In the genomic region with DNA sequence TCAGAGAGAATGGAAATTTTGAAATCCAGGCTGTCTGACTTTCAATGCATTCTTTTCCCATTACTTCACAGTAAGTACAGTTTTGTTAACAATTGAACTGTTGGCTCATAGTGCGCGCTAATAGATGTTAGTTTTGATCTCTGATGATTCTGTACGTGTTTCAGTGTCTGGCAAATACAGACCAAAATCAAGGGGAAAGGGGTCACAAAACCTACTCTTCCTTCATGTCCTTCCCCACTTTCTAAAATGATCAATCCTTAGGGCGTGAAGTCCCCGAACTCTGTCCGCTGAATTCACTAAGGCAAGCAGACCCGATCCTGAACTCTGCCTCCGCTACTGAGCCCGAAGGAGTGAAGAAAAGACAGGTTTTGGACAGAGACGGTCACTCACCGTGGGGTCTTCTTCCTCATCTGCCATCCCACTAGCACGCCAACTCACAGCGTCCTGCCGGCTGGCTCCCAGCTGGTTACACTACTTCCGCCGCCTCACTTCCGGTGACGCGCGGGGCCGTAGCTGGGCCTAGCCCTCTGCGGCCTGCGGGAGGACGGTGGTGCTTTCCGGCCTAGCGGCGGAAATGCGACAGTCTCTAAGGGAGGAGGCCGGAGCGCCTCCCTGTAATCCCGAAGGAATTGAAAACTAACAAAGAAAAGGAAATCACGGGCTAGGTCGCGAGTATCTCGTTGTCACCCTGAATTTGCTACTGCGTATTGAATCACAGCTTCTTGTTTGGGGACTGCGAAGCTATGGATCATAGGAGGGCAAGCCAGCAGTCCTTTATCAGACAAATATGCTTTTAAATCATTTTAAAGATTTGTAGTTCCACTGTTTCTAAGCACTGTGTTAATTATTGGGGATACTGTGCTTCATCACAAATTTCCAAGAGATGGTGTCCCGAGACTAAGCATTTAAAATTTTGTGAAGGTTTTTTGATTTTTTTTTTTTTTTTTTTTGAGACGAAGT, we compare ENCODE assay signal across 1 cellular context.
A peak's percentile ranks its signal among the peaks of the same experiment; 100 is the strongest.
TF ChIP-seq lines count a peak whose summit lies in the region.

A gene with protein sequence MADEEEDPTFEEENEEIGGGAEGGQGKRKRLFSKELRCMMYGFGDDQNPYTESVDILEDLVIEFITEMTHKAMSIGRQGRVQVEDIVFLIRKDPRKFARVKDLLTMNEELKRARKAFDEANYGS (minus strand): TSS at position 473 of the 960 bp plus-strand sequence. CDS start 56 bp downstream, at position 417.

TF ChIP-seq in HepG2, 621 proteins besides CTCF, POLR2A, EP300 and RAD21 (continued from another document and continues in another):
- TF ChIP-seq ZNF629 (CRISPR knock-in tag; conservative IDR thresholded peaks at IDR 0.05): no peak
- TF ChIP-seq SP4 (CRISPR knock-in tag; IDR thresholded peaks at IDR 0.05): peak; percentile 20; the same call in 1 of the 2 replicates
- TF ChIP-seq, protein P1, sequence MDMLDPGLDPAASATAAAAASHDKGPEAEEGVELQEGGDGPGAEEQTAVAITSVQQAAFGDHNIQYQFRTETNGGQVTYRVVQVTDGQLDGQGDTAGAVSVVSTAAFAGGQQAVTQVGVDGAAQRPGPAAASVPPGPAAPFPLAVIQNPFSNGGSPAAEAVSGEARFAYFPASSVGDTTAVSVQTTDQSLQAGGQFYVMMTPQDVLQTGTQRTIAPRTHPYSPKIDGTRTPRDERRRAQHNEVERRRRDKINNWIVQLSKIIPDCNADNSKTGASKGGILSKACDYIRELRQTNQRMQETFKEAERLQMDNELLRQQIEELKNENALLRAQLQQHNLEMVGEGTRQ (IDR thresholded peaks at IDR 0.05; ENCODE audit: low read depth, low read length): no peak
- TF ChIP-seq, protein P1 (CRISPR knock-in tag; IDR thresholded peaks at IDR 0.05; ENCODE audit: borderline replicate concordance): no peak
- no peak for TF ChIP-seq CHCHD3 (CRISPR knock-in tag; IDR thresholded peaks at IDR 0.05)
- TF ChIP-seq ADNP (CRISPR knock-in tag; IDR thresholded peaks at IDR 0.05): no peak
- no peak; the same call in 1 of the 2 replicates for TF ChIP-seq NFKB2 (CRISPR knock-in tag; IDR thresholded peaks at IDR 0.05; ENCODE audit: borderline replicate concordance)
- no peak for TF ChIP-seq ZNF737 (CRISPR knock-in tag; IDR thresholded peaks at IDR 0.05; ENCODE audit: borderline replicate concordance)
- TF ChIP-seq ZNF207 (IDR thresholded peaks at IDR 0.05; ENCODE audit: borderline replicate concordance): no peak
- TF ChIP-seq POLR2AphosphoS2 (IDR thresholded peaks at IDR 0.05; ENCODE audit: low read depth, low read length): no peak
- TF ChIP-seq ZNF616 (CRISPR knock-in tag; IDR thresholded peaks at IDR 0.05; ENCODE audit: low read depth): no peak
- no peak for TF ChIP-seq THYN1 (CRISPR knock-in tag; IDR thresholded peaks at IDR 0.05; ENCODE audit: borderline replicate concordance, low read depth)
- no peak for TF ChIP-seq FIP1L1 (IDR thresholded peaks at IDR 0.05; ENCODE audit: borderline replicate concordance, insufficient read depth, low read depth, low read length)
- TF ChIP-seq SOX5 (CRISPR knock-in tag; IDR thresholded peaks at IDR 0.05; ENCODE audit: borderline replicate concordance): peak; percentile 58; the same call in 1 of the 2 replicates
- TF ChIP-seq ZNF530 (CRISPR knock-in tag; IDR thresholded peaks at IDR 0.05; ENCODE audit: low read depth): no peak
- peak; percentile 57; the same call in 1 of the 2 replicates for TF ChIP-seq ZNF143 (CRISPR knock-in tag; IDR thresholded peaks at IDR 0.05)
- peak; percentile 32; the same call in 1 of the 2 replicates for TF ChIP-seq NCOR1 (IDR thresholded peaks at IDR 0.05; ENCODE audit: borderline replicate concordance, low read length)
- peak; percentile 86 for TF ChIP-seq CHD2 (IDR thresholded peaks at IDR 0.05; ENCODE audit: low read depth, low read length)
- TF ChIP-seq ZBTB3 (CRISPR knock-in tag; IDR thresholded peaks at IDR 0.05; ENCODE audit: borderline replicate concordance, low read depth): no peak
- no peak for TF ChIP-seq ZNF570 (CRISPR knock-in tag; IDR thresholded peaks at IDR 0.05; ENCODE audit: borderline replicate concordance)
- no peak for TF ChIP-seq TSC22D2 (CRISPR knock-in tag; IDR thresholded peaks at IDR 0.05; ENCODE audit: borderline replicate concordance)
- TF ChIP-seq, protein P2, sequence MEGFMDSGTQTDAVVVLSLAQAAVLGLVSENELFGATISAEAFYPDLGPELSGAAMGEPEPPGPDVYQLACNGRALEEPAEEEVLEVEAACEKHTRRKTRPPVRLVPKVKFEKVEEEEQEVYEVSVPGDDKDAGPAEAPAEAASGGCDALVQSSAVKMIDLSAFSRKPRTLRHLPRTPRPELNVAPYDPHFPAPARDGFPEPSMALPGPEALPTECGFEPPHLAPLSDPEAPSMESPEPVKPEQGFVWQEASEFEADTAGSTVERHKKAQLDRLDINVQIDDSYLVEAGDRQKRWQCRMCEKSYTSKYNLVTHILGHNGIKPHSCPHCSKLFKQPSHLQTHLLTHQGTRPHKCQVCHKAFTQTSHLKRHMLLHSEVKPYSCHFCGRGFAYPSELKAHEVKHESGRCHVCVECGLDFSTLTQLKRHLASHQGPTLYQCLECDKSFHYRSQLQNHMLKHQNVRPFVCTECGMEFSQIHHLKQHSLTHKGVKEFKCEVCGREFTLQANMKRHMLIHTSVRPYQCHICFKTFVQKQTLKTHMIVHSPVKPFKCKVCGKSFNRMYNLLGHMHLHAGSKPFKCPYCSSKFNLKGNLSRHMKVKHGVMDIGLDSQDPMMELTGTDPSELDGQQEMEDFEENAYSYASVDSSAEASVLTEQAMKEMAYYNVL (CRISPR knock-in tag; IDR thresholded peaks at IDR 0.05; ENCODE audit: borderline replicate concordance): peak; percentile 40; the same call in 1 of the 2 replicates
- TF ChIP-seq, protein P3, sequence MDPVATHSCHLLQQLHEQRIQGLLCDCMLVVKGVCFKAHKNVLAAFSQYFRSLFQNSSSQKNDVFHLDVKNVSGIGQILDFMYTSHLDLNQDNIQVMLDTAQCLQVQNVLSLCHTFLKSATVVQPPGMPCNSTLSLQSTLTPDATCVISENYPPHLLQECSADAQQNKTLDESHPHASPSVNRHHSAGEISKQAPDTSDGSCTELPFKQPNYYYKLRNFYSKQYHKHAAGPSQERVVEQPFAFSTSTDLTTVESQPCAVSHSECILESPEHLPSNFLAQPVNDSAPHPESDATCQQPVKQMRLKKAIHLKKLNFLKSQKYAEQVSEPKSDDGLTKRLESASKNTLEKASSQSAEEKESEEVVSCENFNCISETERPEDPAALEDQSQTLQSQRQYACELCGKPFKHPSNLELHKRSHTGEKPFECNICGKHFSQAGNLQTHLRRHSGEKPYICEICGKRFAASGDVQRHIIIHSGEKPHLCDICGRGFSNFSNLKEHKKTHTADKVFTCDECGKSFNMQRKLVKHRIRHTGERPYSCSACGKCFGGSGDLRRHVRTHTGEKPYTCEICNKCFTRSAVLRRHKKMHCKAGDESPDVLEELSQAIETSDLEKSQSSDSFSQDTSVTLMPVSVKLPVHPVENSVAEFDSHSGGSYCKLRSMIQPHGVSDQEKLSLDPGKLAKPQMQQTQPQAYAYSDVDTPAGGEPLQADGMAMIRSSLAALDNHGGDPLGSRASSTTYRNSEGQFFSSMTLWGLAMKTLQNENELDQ (CRISPR knock-in tag; IDR thresholded peaks at IDR 0.05; ENCODE audit: borderline replicate concordance): no peak
- peak; percentile 25; the same call in 1 of the 2 replicates for TF ChIP-seq ZSCAN21 (CRISPR knock-in tag; IDR thresholded peaks at IDR 0.05; ENCODE audit: borderline replicate concordance)
- TF ChIP-seq, protein P4, sequence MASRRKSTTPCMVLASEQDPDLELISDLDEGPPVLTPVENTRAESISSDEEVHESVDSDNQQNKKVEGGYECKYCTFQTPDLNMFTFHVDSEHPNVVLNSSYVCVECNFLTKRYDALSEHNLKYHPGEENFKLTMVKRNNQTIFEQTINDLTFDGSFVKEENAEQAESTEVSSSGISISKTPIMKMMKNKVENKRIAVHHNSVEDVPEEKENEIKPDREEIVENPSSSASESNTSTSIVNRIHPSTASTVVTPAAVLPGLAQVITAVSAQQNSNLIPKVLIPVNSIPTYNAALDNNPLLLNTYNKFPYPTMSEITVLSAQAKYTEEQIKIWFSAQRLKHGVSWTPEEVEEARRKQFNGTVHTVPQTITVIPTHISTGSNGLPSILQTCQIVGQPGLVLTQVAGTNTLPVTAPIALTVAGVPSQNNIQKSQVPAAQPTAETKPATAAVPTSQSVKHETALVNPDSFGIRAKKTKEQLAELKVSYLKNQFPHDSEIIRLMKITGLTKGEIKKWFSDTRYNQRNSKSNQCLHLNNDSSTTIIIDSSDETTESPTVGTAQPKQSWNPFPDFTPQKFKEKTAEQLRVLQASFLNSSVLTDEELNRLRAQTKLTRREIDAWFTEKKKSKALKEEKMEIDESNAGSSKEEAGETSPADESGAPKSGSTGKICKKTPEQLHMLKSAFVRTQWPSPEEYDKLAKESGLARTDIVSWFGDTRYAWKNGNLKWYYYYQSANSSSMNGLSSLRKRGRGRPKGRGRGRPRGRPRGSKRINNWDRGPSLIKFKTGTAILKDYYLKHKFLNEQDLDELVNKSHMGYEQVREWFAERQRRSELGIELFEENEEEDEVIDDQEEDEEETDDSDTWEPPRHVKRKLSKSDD (CRISPR knock-in tag; IDR thresholded peaks at IDR 0.05; ENCODE audit: low read depth): no peak; the same call in 1 of the 2 replicates
- no peak for TF ChIP-seq NCOA5 (CRISPR knock-in tag; IDR thresholded peaks at IDR 0.05)
- no peak; the same call in 1 of the 2 replicates for TF ChIP-seq FOXC1 (CRISPR knock-in tag; IDR thresholded peaks at IDR 0.05; ENCODE audit: borderline replicate concordance)
- no peak for TF ChIP-seq ZNF256 (CRISPR knock-in tag; conservative IDR thresholded peaks at IDR 0.05)
- peak; percentile 22; the same call in 1 of the 2 replicates for TF ChIP-seq ZNF292 (CRISPR knock-in tag; IDR thresholded peaks at IDR 0.05; ENCODE audit: borderline replicate concordance, low read depth)
- TF ChIP-seq, protein P5, sequence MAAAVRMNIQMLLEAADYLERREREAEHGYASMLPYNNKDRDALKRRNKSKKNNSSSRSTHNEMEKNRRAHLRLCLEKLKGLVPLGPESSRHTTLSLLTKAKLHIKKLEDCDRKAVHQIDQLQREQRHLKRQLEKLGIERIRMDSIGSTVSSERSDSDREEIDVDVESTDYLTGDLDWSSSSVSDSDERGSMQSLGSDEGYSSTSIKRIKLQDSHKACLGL (CRISPR knock-in tag; IDR thresholded peaks at IDR 0.05): 0 out of 2 replicates have a peak, but pooled peaks have one; percentile 40
- no peak for TF ChIP-seq CENPX (CRISPR knock-in tag; IDR thresholded peaks at IDR 0.05)
- TF ChIP-seq SNAI1 (CRISPR knock-in tag; IDR thresholded peaks at IDR 0.05; ENCODE audit: borderline replicate concordance): no peak
- TF ChIP-seq ZNF20 (CRISPR knock-in tag; IDR thresholded peaks at IDR 0.05): no peak
- TF ChIP-seq SIX1 (CRISPR knock-in tag; IDR thresholded peaks at IDR 0.05; ENCODE audit: borderline replicate concordance): no peak
- no peak for TF ChIP-seq ZNF460 (CRISPR knock-in tag; IDR thresholded peaks at IDR 0.05; ENCODE audit: borderline replicate concordance)
- TF ChIP-seq, protein P6, sequence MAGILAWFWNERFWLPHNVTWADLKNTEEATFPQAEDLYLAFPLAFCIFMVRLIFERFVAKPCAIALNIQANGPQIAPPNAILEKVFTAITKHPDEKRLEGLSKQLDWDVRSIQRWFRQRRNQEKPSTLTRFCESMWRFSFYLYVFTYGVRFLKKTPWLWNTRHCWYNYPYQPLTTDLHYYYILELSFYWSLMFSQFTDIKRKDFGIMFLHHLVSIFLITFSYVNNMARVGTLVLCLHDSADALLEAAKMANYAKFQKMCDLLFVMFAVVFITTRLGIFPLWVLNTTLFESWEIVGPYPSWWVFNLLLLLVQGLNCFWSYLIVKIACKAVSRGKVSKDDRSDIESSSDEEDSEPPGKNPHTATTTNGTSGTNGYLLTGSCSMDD (CRISPR knock-in tag; IDR thresholded peaks at IDR 0.05): no peak
- no peak for TF ChIP-seq IRX3 (CRISPR knock-in tag; IDR thresholded peaks at IDR 0.05; ENCODE audit: borderline replicate concordance, low read depth)
- TF ChIP-seq, protein P7, sequence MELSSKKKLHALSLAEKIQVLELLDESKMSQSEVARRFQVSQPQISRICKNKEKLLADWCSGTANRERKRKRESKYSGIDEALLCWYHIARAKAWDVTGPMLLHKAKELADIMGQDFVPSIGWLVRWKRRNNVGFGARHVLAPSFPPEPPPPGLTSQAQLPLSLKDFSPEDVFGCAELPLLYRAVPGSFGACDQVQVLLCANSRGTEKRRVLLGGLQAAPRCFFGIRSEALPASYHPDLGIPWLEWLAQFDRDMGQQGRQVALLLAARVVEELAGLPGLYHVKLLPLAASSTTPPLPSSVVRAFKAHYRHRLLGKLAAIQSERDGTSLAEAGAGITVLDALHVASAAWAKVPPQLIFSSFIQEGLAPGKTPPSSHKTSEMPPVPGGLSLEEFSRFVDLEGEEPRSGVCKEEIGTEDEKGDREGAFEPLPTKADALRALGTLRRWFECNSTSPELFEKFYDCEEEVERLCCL (CRISPR knock-in tag; IDR thresholded peaks at IDR 0.05; ENCODE audit: borderline replicate concordance): no peak
- no peak for TF ChIP-seq ZNF296 (CRISPR knock-in tag; conservative IDR thresholded peaks at IDR 0.05)
- TF ChIP-seq, protein P8, sequence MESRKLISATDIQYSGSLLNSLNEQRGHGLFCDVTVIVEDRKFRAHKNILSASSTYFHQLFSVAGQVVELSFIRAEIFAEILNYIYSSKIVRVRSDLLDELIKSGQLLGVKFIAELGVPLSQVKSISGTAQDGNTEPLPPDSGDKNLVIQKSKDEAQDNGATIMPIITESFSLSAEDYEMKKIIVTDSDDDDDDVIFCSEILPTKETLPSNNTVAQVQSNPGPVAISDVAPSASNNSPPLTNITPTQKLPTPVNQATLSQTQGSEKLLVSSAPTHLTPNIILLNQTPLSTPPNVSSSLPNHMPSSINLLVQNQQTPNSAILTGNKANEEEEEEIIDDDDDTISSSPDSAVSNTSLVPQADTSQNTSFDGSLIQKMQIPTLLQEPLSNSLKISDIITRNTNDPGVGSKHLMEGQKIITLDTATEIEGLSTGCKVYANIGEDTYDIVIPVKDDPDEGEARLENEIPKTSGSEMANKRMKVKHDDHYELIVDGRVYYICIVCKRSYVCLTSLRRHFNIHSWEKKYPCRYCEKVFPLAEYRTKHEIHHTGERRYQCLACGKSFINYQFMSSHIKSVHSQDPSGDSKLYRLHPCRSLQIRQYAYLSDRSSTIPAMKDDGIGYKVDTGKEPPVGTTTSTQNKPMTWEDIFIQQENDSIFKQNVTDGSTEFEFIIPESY (CRISPR knock-in tag; IDR thresholded peaks at IDR 0.05): no peak
- TF ChIP-seq ZBTB21 (CRISPR knock-in tag; IDR thresholded peaks at IDR 0.05): peak; percentile 77
- TF ChIP-seq, protein P9, sequence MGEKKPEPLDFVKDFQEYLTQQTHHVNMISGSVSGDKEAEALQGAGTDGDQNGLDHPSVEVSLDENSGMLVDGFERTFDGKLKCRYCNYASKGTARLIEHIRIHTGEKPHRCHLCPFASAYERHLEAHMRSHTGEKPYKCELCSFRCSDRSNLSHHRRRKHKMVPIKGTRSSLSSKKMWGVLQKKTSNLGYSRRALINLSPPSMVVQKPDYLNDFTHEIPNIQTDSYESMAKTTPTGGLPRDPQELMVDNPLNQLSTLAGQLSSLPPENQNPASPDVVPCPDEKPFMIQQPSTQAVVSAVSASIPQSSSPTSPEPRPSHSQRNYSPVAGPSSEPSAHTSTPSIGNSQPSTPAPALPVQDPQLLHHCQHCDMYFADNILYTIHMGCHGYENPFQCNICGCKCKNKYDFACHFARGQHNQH (CRISPR knock-in tag; IDR thresholded peaks at IDR 0.05): peak; percentile 91; the same call in 1 of the 2 replicates
- TF ChIP-seq SRSF9 (IDR thresholded peaks at IDR 0.05; ENCODE audit: borderline replicate concordance, insufficient read depth, low read depth, low read length, poor library complexity, severe bottlenecking): no peak
